ENCODE assay signal across 23 cellular contexts in the genomic region with DNA sequence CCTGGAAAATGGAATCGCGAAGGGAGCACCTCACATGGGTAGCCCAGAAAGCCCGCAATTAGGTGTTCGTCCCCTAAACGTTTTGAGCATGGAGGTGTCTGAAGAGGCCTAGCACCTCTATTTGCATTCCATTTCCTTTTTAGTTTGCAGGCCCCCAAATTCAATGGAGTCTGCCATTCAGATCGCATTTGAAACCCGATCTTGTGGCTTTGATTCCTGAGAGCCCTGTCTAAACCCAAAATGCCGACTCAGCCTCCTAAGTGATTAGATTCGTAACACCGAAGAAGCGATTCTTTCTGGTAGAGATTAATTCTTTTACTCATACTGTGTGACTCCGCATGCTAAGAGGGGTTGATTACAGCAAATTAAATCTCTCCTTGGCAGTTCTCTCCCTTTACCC.
"Had no signal": no experiment of that assay in that cellular context is flagged by ENCODE, and none has a peak within 500 bp of the region (broad histone marks: within the 10 kb centered on the region; RNA-seq: fewer than 3 reads in every experiment).

No MANE protein-coding gene starts in this region.

- H3K27ac ChIP-seq: colonic mucosa, dorsolateral prefrontal cortex, gastrocnemius medialis, lower lobe of right lung, tibial artery, WERI-Rb-1 had no signal

- H3K9me3 Mint-ChIP-seq: activated T-cell treated with anti-CD3 and anti-CD28 coated beads, Interleukin-2, amount 50 U/mL, for 24 hours had no signal

- H3K27ac Mint-ChIP-seq: activated CD8-positive, alpha-beta T cell treated with anti-CD3 and anti-CD28 coated beads, Interleukin-2, amount 10 ng/mL, durations not matched to agents 7 days and 5 days; activated naive CD8-positive, alpha-beta T cell; activated T-cell treated with anti-CD3 and anti-CD28 coated beads, Interleukin-2, amount 50 U/mL, for 24 hours; activated T-helper 17 cell treated with anti-CD3 and anti-CD28 coated beads, Interleukin-2, amount 50 U/mL, for 72 hours; immature natural killer cell; naive B cell; progenitor cell of endocrine pancreas had no signal

- H3K4me3 ChIP-seq: colonic mucosa, dorsolateral prefrontal cortex, esophagus squamous epithelium, gastrocnemius medialis, lower lobe of right lung, tibial artery had no signal

- H3K27me3 ChIP-seq: colonic mucosa, dorsolateral prefrontal cortex, esophagus squamous epithelium, gastrocnemius medialis had no signal

- H3K4me1 ChIP-seq: colonic mucosa, gastrocnemius medialis, lower lobe of right lung, tibial artery had no signal

- H3K4me3 Mint-ChIP-seq: activated CD8-positive, alpha-beta T cell treated with anti-CD3 and anti-CD28 coated beads, Interleukin-2, amount 10 ng/mL, durations not matched to agents 7 days and 5 days; activated naive CD8-positive, alpha-beta T cell; activated T-cell treated with anti-CD3 and anti-CD28 coated beads, Interleukin-2, amount 50 U/mL, for 24 hours; activated T-helper 17 cell treated with anti-CD3 and anti-CD28 coated beads, Interleukin-2, amount 50 U/mL, for 72 hours; immature natural killer cell; naive B cell had no signal

- DNase-seq: activated CD4-positive, alpha-beta T cell treated with anti-CD3 and anti-CD28 coated beads for 1 hour; activated CD4-positive, alpha-beta T cell treated with anti-CD3 and anti-CD28 coated beads, Interleukin-2, amount 50 U/mL, for 1 hour; activated CD8-positive, alpha-beta T cell treated with anti-CD3 and anti-CD28 coated beads, Interleukin-2, amount 10 ng/mL, durations not matched to agents 7 days and 5 days; activated T-cell treated with anti-CD3 and anti-CD28 coated beads, Interleukin-2, amount 50 U/mL, for 24 hours; colonic mucosa; dorsolateral prefrontal cortex; esophagus squamous epithelium; gastrocnemius medialis; head of caudate nucleus; hypothalamus; immature natural killer cell; lower lobe of right lung; naive B cell; retina; stimulated activated CD4-positive, alpha-beta T cell treated with anti-CD3 and anti-CD28 coated beads, Interleukin-4, amount 100 ng/mL, for 24 hours; stimulated activated naive CD4-positive, alpha-beta T cell treated with Interleukin-2 at 50 U/mL for 16 hours; T-helper 1 cell; tibial artery; WERI-Rb-1 had no signal

- H3K9me3 ChIP-seq: colonic mucosa, esophagus squamous epithelium, gastrocnemius medialis, lower lobe of right lung, tibial artery had no signal

- H3K36me3 ChIP-seq: colonic mucosa, esophagus squamous epithelium, gastrocnemius medialis, lower lobe of right lung, tibial artery, WERI-Rb-1 had no signal

- ATAC-seq: activated CD8-positive, alpha-beta T cell treated with anti-CD3 and anti-CD28 coated beads, Interleukin-2, amount 10 ng/mL, durations not matched to agents 7 days and 5 days; activated T-helper 17 cell treated with anti-CD3 and anti-CD28 coated beads, Interleukin-2, amount 50 U/mL, for 72 hours; gastrocnemius medialis; left lobe of liver; lower lobe of right lung had no signal

- H3K4me1 Mint-ChIP-seq: activated T-helper 17 cell treated with anti-CD3 and anti-CD28 coated beads, Interleukin-2, amount 50 U/mL, for 72 hours; immature natural killer cell; naive B cell had no signal
